ENCODE assay signal across 14 cellular contexts in genomic region chr5:55923873-55924500, GRCh38.
DNase-seq lines count a peak whose midpoint lies in the region; ATAC-seq, FAIRE-seq and TF ChIP-seq lines count a peak whose summit lies in the region.
"Had no signal": no experiment of that assay in that cellular context is flagged by ENCODE, and none has a peak within 500 bp of the region (broad histone marks: within the 10 kb centered on the region; RNA-seq: fewer than 3 reads in every experiment).

No MANE protein-coding gene starts in this region.

- H3F3A ChIP-seq in DOHH2 (ENCODE audit: control insufficient read depth, insufficient read depth), result no peaks in the 10 kb centered on the region

- no peak for DNase-seq in T-helper 2 cell treated with Interferon-gamma antibody and Interleukin-4, amounts not matched to agents 5 μg/mL and 100 μg/mL, for 36 hours (ENCODE audit: low spot score)
- DNase-seq in T-helper 2 cell (no peak), hypothalamus (lab: John Stamatoyannopoulos, UW) (no peak), GM19239 (ENCODE audit: insufficient read length, low spot score) (no peak), D341Med (ENCODE audit: low spot score) (no peak)
- DNase-seq in activated naive CD8-positive, alpha-beta T cell treated with anti-CD3 and anti-CD28 coated beads, Interleukin-2, amount 10 ng/mL, durations not matched to agents 7 days and 5 days, result no peak
- peak; percentile 32 for DNase-seq in natural killer cell treated with Interleukin-12 subunit alpha and Interleukin-12 subunit beta and Interleukin-15 and Interleukin-18, amount 100 ng/mL, for 72 hours (ENCODE audit: low spot score)
- DNase-seq: glutamatergic neuron, HCEC 1CT had no signal

- no peak overlapping the region for H3K27ac Mint-ChIP-seq in T-helper 2 cell treated with Interferon-gamma antibody and Interleukin-4, amounts not matched to agents 5 μg/mL and 100 μg/mL, for 36 hours
- H3K27ac Mint-ChIP-seq in activated naive CD8-positive, alpha-beta T cell treated with anti-CD3 and anti-CD28 coated beads, Interleukin-2, amount 10 ng/mL, durations not matched to agents 7 days and 5 days, result no peak overlapping the region
- H3K27ac Mint-ChIP-seq in natural killer cell treated with Interleukin-12 subunit alpha and Interleukin-12 subunit beta and Interleukin-15 and Interleukin-18, amount 100 ng/mL, for 72 hours, result no peak overlapping the region

- no peak overlapping the region for H3K27ac ChIP-seq in DOHH2 (ENCODE audit: low read depth, low read length)

- no peak for ATAC-seq in activated naive CD8-positive, alpha-beta T cell treated with anti-CD3 and anti-CD28 coated beads, Interleukin-2, amount 10 ng/mL, durations not matched to agents 7 days and 5 days (ENCODE audit: low read depth)
- ATAC-seq in natural killer cell treated with Interleukin-12 subunit alpha and Interleukin-12 subunit beta and Interleukin-15 and Interleukin-18, amount 100 ng/mL, for 72 hours, result no peak

- H3K9me3 Mint-ChIP-seq in T-helper 2 cell treated with Interferon-gamma antibody and Interleukin-4, amounts not matched to agents 5 μg/mL and 100 μg/mL, for 36 hours, result no peaks in the 10 kb centered on the region
- H3K9me3 Mint-ChIP-seq in activated naive CD8-positive, alpha-beta T cell treated with anti-CD3 and anti-CD28 coated beads, Interleukin-2, amount 10 ng/mL, durations not matched to agents 7 days and 5 days, result no peaks in the 10 kb centered on the region
- no peaks in the 10 kb centered on the region for H3K9me3 Mint-ChIP-seq in natural killer cell treated with Interleukin-12 subunit alpha and Interleukin-12 subunit beta and Interleukin-15 and Interleukin-18, amount 100 ng/mL, for 72 hours
- H3K9me3 Mint-ChIP-seq: neural crest cell had no signal

- no peak for FAIRE-seq in GM19239 (lab: Jason Lieb, UNC)
- FAIRE-seq: A204.1 had no signal

- H3K36me3 ChIP-seq in DOHH2 (ENCODE audit: control insufficient read depth, low read length), result no peaks in the 10 kb centered on the region
- H3K36me3 ChIP-seq: tibial nerve had no signal

- H3K9me2 ChIP-seq in DOHH2 (replicated peaks; ENCODE audit: control insufficient read depth, low read length), result no peaks in the 10 kb centered on the region

- TF ChIP-seq CTCF in DOHH2 (IDR thresholded peaks at IDR 0.05; ENCODE audit: low read depth, low read length, poor library complexity, severe bottlenecking), result no peak

- no peak overlapping the region for H3K4me3 ChIP-seq in DOHH2 (ENCODE audit: low read length)
- H3K4me3 ChIP-seq: smooth muscle cell had no signal

- no peaks in the 10 kb centered on the region for H4K20me1 ChIP-seq in DOHH2 (ENCODE audit: control insufficient read depth, insufficient read depth, low read depth, low read length)

- H3K4me3 Mint-ChIP-seq in T-helper 2 cell treated with Interferon-gamma antibody and Interleukin-4, amounts not matched to agents 5 μg/mL and 100 μg/mL, for 36 hours, result peak overlapping the region; percentile 86
- H3K4me3 Mint-ChIP-seq in activated naive CD8-positive, alpha-beta T cell treated with anti-CD3 and anti-CD28 coated beads, Interleukin-2, amount 10 ng/mL, durations not matched to agents 7 days and 5 days, result peak overlapping the region; percentile 90
- H3K4me3 Mint-ChIP-seq in natural killer cell treated with Interleukin-12 subunit alpha and Interleukin-12 subunit beta and Interleukin-15 and Interleukin-18, amount 100 ng/mL, for 72 hours, result peak overlapping the region; percentile 76
- H3K4me3 Mint-ChIP-seq: neural crest cell had no signal

- peaks cover 3% of the 10 kb centered on the region for H3K27me3 ChIP-seq in DOHH2 (ENCODE audit: control insufficient read depth, low read length)
- H3K27me3 ChIP-seq: tibial nerve had no signal

- peak overlapping the region; percentile 52; the same call in 1 of the 2 replicates for H3K4me2 ChIP-seq in DOHH2 (ENCODE audit: low read length)

- POLR2A ChIA-PET in activated naive CD8-positive, alpha-beta T cell treated with anti-CD3 and anti-CD28 coated beads, Interleukin-2, amount 10 ng/mL, durations not matched to agents 7 days and 5 days (lab: Charles Lee), result interaction anchor here (0.6 to 0.9 kb wide), 3 partner anchors 151 to 404 kb away, joined by 3 to 6 read pairs (median 3); no protein-coding TSS in a partner anchor

- H3K36me3 Mint-ChIP-seq in T-helper 2 cell treated with Interferon-gamma antibody and Interleukin-4, amounts not matched to agents 5 μg/mL and 100 μg/mL, for 36 hours (ENCODE audit: low read depth), result no peaks in the 10 kb centered on the region
- H3K36me3 Mint-ChIP-seq in activated naive CD8-positive, alpha-beta T cell treated with anti-CD3 and anti-CD28 coated beads, Interleukin-2, amount 10 ng/mL, durations not matched to agents 7 days and 5 days, result no peaks in the 10 kb centered on the region
- H3K36me3 Mint-ChIP-seq in natural killer cell treated with Interleukin-12 subunit alpha and Interleukin-12 subunit beta and Interleukin-15 and Interleukin-18, amount 100 ng/mL, for 72 hours, result no peaks in the 10 kb centered on the region

- H3K4me1 Mint-ChIP-seq in T-helper 2 cell treated with Interferon-gamma antibody and Interleukin-4, amounts not matched to agents 5 μg/mL and 100 μg/mL, for 36 hours (ENCODE audit: low read depth), result peaks cover 23% of the 10 kb centered on the region
- H3K4me1 Mint-ChIP-seq in activated naive CD8-positive, alpha-beta T cell treated with anti-CD3 and anti-CD28 coated beads, Interleukin-2, amount 10 ng/mL, durations not matched to agents 7 days and 5 days, result peaks cover 25% of the 10 kb centered on the region
- H3K4me1 Mint-ChIP-seq in natural killer cell treated with Interleukin-12 subunit alpha and Interleukin-12 subunit beta and Interleukin-15 and Interleukin-18, amount 100 ng/mL, for 72 hours (ENCODE audit: low read depth in 2 of 2), result peaks cover 5 to 6% of the 10 kb centered on the region in 2 donors

- no peaks in the 10 kb centered on the region for H3K9me3 ChIP-seq in DOHH2 (ENCODE audit: control insufficient read depth, insufficient read depth, low read length)
- H3K9me3 ChIP-seq: tibial nerve had no signal

- no peaks in the 10 kb centered on the region for H3K27me3 Mint-ChIP-seq in T-helper 2 cell treated with Interferon-gamma antibody and Interleukin-4, amounts not matched to agents 5 μg/mL and 100 μg/mL, for 36 hours (ENCODE audit: low read depth)
- peaks cover 4% of the 10 kb centered on the region for H3K27me3 Mint-ChIP-seq in activated naive CD8-positive, alpha-beta T cell treated with anti-CD3 and anti-CD28 coated beads, Interleukin-2, amount 10 ng/mL, durations not matched to agents 7 days and 5 days
- H3K27me3 Mint-ChIP-seq in natural killer cell treated with Interleukin-12 subunit alpha and Interleukin-12 subunit beta and Interleukin-15 and Interleukin-18, amount 100 ng/mL, for 72 hours, result peaks cover 0 to 12% of the 10 kb centered on the region in 2 donors

- H3K79me2 ChIP-seq in DOHH2 (ENCODE audit: control insufficient read depth, low read length), result no peaks in the 10 kb centered on the region

- H3K4me1 ChIP-seq in DOHH2 (ENCODE audit: control insufficient read depth, low read length), result peaks cover 18% of the 10 kb centered on the region
